1 cellular context compared by ENCODE assay signal in genomic region chr1:186643600-186643999, GRCh38.
TF ChIP-seq lines count a peak whose summit lies in the region.

No MANE protein-coding gene starts in this region.

TF ChIP-seq in SK-N-SH treated with all-trans-retinoic acid at 6 μM for 48 hours, 23 proteins besides CTCF, POLR2A, EP300 and RAD21 (continued from another document):
- TF ChIP-seq, protein P1, sequence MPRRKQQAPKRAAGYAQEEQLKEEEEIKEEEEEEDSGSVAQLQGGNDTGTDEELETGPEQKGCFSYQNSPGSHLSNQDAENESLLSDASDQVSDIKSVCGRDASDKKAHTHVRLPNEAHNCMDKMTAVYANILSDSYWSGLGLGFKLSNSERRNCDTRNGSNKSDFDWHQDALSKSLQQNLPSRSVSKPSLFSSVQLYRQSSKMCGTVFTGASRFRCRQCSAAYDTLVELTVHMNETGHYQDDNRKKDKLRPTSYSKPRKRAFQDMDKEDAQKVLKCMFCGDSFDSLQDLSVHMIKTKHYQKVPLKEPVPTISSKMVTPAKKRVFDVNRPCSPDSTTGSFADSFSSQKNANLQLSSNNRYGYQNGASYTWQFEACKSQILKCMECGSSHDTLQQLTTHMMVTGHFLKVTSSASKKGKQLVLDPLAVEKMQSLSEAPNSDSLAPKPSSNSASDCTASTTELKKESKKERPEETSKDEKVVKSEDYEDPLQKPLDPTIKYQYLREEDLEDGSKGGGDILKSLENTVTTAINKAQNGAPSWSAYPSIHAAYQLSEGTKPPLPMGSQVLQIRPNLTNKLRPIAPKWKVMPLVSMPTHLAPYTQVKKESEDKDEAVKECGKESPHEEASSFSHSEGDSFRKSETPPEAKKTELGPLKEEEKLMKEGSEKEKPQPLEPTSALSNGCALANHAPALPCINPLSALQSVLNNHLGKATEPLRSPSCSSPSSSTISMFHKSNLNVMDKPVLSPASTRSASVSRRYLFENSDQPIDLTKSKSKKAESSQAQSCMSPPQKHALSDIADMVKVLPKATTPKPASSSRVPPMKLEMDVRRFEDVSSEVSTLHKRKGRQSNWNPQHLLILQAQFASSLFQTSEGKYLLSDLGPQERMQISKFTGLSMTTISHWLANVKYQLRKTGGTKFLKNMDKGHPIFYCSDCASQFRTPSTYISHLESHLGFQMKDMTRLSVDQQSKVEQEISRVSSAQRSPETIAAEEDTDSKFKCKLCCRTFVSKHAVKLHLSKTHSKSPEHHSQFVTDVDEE (CRISPR knock-in tag; IDR thresholded peaks at IDR 0.05), result no peak
- TF ChIP-seq ZFP3 (CRISPR knock-in tag; IDR thresholded peaks at IDR 0.05), result no peak
TF ChIP-seq in SK-N-SH treated with all-trans-retinoic acid at 6 μM for 48 hours: peak in this region for 0.
